In the genomic region with DNA sequence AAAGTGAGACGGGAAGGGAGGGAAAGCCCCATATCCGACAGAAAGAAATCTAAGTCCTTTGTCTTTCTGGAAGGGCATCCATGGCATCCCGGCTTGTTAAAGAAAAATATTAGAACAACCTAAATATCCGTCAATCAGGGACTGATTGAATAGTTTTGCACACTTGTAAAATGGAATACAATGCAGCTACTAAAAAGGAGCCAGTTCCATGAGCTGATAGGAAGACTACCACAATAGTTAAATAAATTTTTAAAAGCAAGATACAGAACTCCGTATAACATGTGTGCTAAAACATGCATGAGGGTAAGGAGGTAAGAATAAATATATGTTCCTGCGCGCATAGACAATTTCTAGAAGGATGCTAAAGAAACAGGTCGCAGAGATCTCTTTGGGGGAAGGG, we compare ENCODE assay signal across 8 cellular contexts. TPM values are rescaled to one million over a fixed set of nuclear protein-coding genes. Genes with fewer than 3 reads are reported as not detected.
A peak's percentile ranks its signal among the peaks of the same experiment; 100 is the strongest.
DNase-seq lines count a peak whose midpoint lies in the region; ATAC-seq, FAIRE-seq and TF ChIP-seq lines count a peak whose summit lies in the region.

No MANE protein-coding gene starts in this region.

- H3K9me3 ChIP-seq in kidney (ENCODE audit: control insufficient read depth in 1 of 2, low read length in 2 of 2) (no peaks in the 10 kb centered on the region), thoracic aorta (no peaks in the 10 kb centered on the region)

- H3K4me1 Mint-ChIP-seq in activated CD8-positive, alpha-beta T cell treated with anti-CD3 and anti-CD28 coated beads, Interleukin-2, amount 10 ng/mL, durations not matched to agents 7 days and 5 days (ENCODE audit: low read depth) = peaks cover 17% of the 10 kb centered on the region

- H3K36me3 ChIP-seq in kidney (ENCODE audit: control insufficient read depth in 1 of 2, insufficient read depth in 2 of 2, low read length in 2 of 2) (no peaks in the 10 kb centered on the region), thoracic aorta (no peaks in the 10 kb centered on the region)

- peak overlapping the region; percentile 83 for H3K4me3 Mint-ChIP-seq in activated CD8-positive, alpha-beta T cell treated with anti-CD3 and anti-CD28 coated beads, Interleukin-2, amount 10 ng/mL, durations not matched to agents 7 days and 5 days

- no peak overlapping the region for H3K9ac ChIP-seq in kidney (ENCODE audit: low read length in 2 of 2)

- no peak for ATAC-seq in activated CD8-positive, alpha-beta T cell treated with anti-CD3 and anti-CD28 coated beads, Interleukin-2, amount 10 ng/mL, durations not matched to agents 7 days and 5 days
- ATAC-seq in thoracic aorta (ENCODE audit: insufficient number of reproducible peaks, low FRiP score, low read depth) (no peak), HG02981 (IDR thresholded peaks at IDR 0.05; ENCODE audit: unreplicated experiment) (no peak)

- POLR2A ChIA-PET in activated CD8-positive, alpha-beta T cell treated with anti-CD3 and anti-CD28 coated beads, Interleukin-2, amount 10 ng/mL, durations not matched to agents 7 days and 5 days (lab: Charles Lee) = interaction anchor here (1.0 to 2.2 kb wide), 6 partner anchors 9 to 106 kb away, joined by 3 to 21 read pairs (median 4); a partner anchor contains a TSS

- H3K4me3 ChIP-seq in kidney (ENCODE audit: low read length in 2 of 2) (peak overlapping the region; percentile 70 to 90), thoracic aorta (peak overlapping the region; percentile 68)

- TF ChIP-seq CTCF in kidney (IDR thresholded peaks at IDR 0.05; ENCODE audit: borderline replicate concordance, extremely low read depth, insufficient read depth) = no peak
- TF ChIP-seq CTCF in thoracic aorta (IDR thresholded peaks at IDR 0.05) = no peak

- H3K4me1 ChIP-seq in kidney (ENCODE audit: control insufficient read depth in 1 of 2, insufficient read depth in 1 of 2, low read depth in 1 of 2, low read length in 2 of 2) (no peaks in the 10 kb centered on the region), thoracic aorta (ENCODE audit: control insufficient read depth in 1 of 2, low read depth in 2 of 2) (peaks cover 0 to 11% of the 10 kb centered on the region in 2 donors)

- H3K27me3 Mint-ChIP-seq in activated CD8-positive, alpha-beta T cell treated with anti-CD3 and anti-CD28 coated beads, Interleukin-2, amount 10 ng/mL, durations not matched to agents 7 days and 5 days (ENCODE audit: low read depth) = peaks cover 3% of the 10 kb centered on the region

- no peak for FAIRE-seq in kidney (lab: Jason Lieb, UNC)

- H3K27ac Mint-ChIP-seq in activated CD8-positive, alpha-beta T cell treated with anti-CD3 and anti-CD28 coated beads, Interleukin-2, amount 10 ng/mL, durations not matched to agents 7 days and 5 days = peak overlapping the region; percentile 99

- CTCF ChIA-PET in activated CD8-positive, alpha-beta T cell treated with anti-CD3 and anti-CD28 coated beads, Interleukin-2, amount 10 ng/mL, durations not matched to agents 7 days and 5 days (lab: Charles Lee) = interaction anchor here (1.4 to 2.7 kb wide), 10 partner anchors 9 to 118 kb away, joined by 3 to 31 read pairs (median 8); a partner anchor contains a TSS

- no peaks in the 10 kb centered on the region for H3K36me3 Mint-ChIP-seq in activated CD8-positive, alpha-beta T cell treated with anti-CD3 and anti-CD28 coated beads, Interleukin-2, amount 10 ng/mL, durations not matched to agents 7 days and 5 days (ENCODE audit: low read depth)

- peak; percentile 31 for DNase-seq in activated effector memory CD4-positive, alpha-beta T cell treated with anti-CD3 and anti-CD28 coated beads, Interleukin-2, amount 50 U/mL, for 16 hours
- no peak for DNase-seq in activated effector memory CD4-positive, alpha-beta T cell treated with Interleukin-2 at 50 U/mL for 16 hours
- no peak for DNase-seq in activated CD8-positive, alpha-beta T cell treated with anti-CD3 and anti-CD28 coated beads, Interleukin-2, amount 10 ng/mL, durations not matched to agents 7 days and 5 days
- no peak for DNase-seq in kidney
- DNase-seq in thoracic aorta (ENCODE audit: low spot score) = no peak
- DNase-seq in NCI-H2029 treated with DMSO at 0.1 percent for 48 hours (lab: John Stamatoyannopoulos, UW) = no peak
- DNase-seq in NCI-H1092 (lab: John Stamatoyannopoulos, UW) = no peak

- H3K27ac ChIP-seq in kidney (ENCODE audit: low read depth in 2 of 2, low read length in 2 of 2) (no peak overlapping the region), thoracic aorta (peak overlapping the region; percentile 75 to 80)

- intact Hi-C loops in kidney (cut with DNase I) = no loop called here

- no peaks in the 10 kb centered on the region for H3K9me3 Mint-ChIP-seq in activated CD8-positive, alpha-beta T cell treated with anti-CD3 and anti-CD28 coated beads, Interleukin-2, amount 10 ng/mL, durations not matched to agents 7 days and 5 days (ENCODE audit: insufficient read depth)

- H3K27me3 ChIP-seq in thoracic aorta (replicated peaks; ENCODE audit: insufficient read depth) = no peaks in the 10 kb centered on the region

RNA-seq across cellular contexts. Expression of a gene that starts 12.8 kb away (rescaled TPM):
- 10 to 100 TPM; 34.9 to 41.0 TPM for total RNA-seq in activated CD8-positive, alpha-beta T cell treated with anti-CD3 and anti-CD28 coated beads, Interleukin-2, amount 10 ng/mL, durations not matched to agents 7 days and 5 days
- total RNA-seq in kidney (30.1 TPM), thoracic aorta (10 to 100 TPM; 15.8 to 26.5 TPM)
- 76.6 TPM for polyA plus RNA-seq in kidney (ENCODE audit: insufficient read depth, low read depth, low replicate concordance)

RNA-seq across cellular contexts. Expression of a gene that starts 56.7 kb away (rescaled TPM):
- 10 to 100 TPM; 22.2 to 26.0 TPM for total RNA-seq in activated CD8-positive, alpha-beta T cell treated with anti-CD3 and anti-CD28 coated beads, Interleukin-2, amount 10 ng/mL, durations not matched to agents 7 days and 5 days
- total RNA-seq in kidney (69.3 TPM), thoracic aorta (10 to 100 TPM; 63.4 to 93.3 TPM)
- polyA plus RNA-seq in kidney (ENCODE audit: insufficient read depth, low read depth, low replicate concordance) = 53.5 TPM

Comparison
In these comparisons a context has a peak if more than half of its experiments do, and no peak if none do; other contexts are left out.
1. H3K27ac ChIP-seq: peak in thoracic aorta (2 of 2); none in kidney (0 of 2).